Comparison of ENCODE assay signal across 14 cellular contexts in genomic region chr2:203685789-203686433, GRCh38. TPM values are rescaled to one million over a fixed set of nuclear protein-coding genes. Genes with fewer than 3 reads are reported as not detected.
DNase-seq lines count a peak whose midpoint lies in the region; ATAC-seq and TF ChIP-seq lines count a peak whose summit lies in the region.
"Had no signal": no experiment of that assay in that cellular context is flagged by ENCODE, and none has a peak within 500 bp of the region (broad histone marks: within the 10 kb centered on the region; RNA-seq: fewer than 3 reads in every experiment).

No MANE protein-coding gene starts in this region.

- H3K9ac ChIP-seq in fibroblast of lung (ENCODE audit: insufficient read depth, low read length) (no peak overlapping the region), skeletal muscle tissue (ENCODE audit: low read depth in 1 of 3, low read length in 3 of 3) (no peak overlapping the region)

- H3K27me3 ChIP-seq in fibroblast of lung (ENCODE audit: control insufficient read depth, insufficient read depth, low read length), result no peaks in the 10 kb centered on the region
- no peaks in the 10 kb centered on the region for H3K27me3 ChIP-seq in skeletal muscle tissue (ENCODE audit: control insufficient read depth in 3 of 3, insufficient read depth in 3 of 3, low read length in 3 of 3)
- H3K27me3 ChIP-seq: BE2C had no signal

- CTCF ChIA-PET in RWPE1 (lab: Yijun Ruan, JAX), result no interaction called here

- POLR2A ChIA-PET in RWPE1 (lab: Yijun Ruan, JAX; ENCODE audit: low non-redundant PET), result no interaction called here

- H3K36me3 ChIP-seq in fibroblast of lung (ENCODE audit: control insufficient read depth, insufficient read depth, low read length) (no peaks in the 10 kb centered on the region), skeletal muscle tissue (ENCODE audit: control insufficient read depth in 3 of 3, insufficient read depth in 3 of 3, low read length in 3 of 3) (no peaks in the 10 kb centered on the region)
- H3K36me3 ChIP-seq: BE2C had no signal

- H3K27ac ChIP-seq in RWPE1, result peak overlapping the region; percentile 58
- peak overlapping the region; percentile 91 for H3K27ac ChIP-seq in fibroblast of lung (ENCODE audit: insufficient read depth, low read length)
- H3K27ac ChIP-seq in skeletal muscle tissue (ENCODE audit: low read depth, low read length), result peak overlapping the region; percentile 80

- no peak for ATAC-seq in activated CD4-positive, CD25-positive, alpha-beta regulatory T cell treated with anti-CD3 and anti-CD28 coated beads, Interleukin-2, amount 50 U/mL, for 24 hours
- ATAC-seq in GM19452 (IDR thresholded peaks at IDR 0.05; ENCODE audit: unreplicated experiment) (no peak), sciatic nerve (no peak)

- H3K4me1 ChIP-seq in fibroblast of lung (ENCODE audit: control insufficient read depth, extremely low read depth, insufficient read depth, low read length) (peaks cover 40% of the 10 kb centered on the region), skeletal muscle tissue (ENCODE audit: control insufficient read depth in 3 of 3, insufficient read depth in 3 of 3, low read length in 3 of 3) (peaks cover 60 to 72% (median 70%) of the 10 kb centered on the region in 3 donors)
- H3K4me1 ChIP-seq: BE2C had no signal

- no peaks in the 10 kb centered on the region for H3K79me2 ChIP-seq in fibroblast of lung (ENCODE audit: control insufficient read depth, insufficient read depth, low read length)

- peak; percentile 13 for DNase-seq in Daoy (ENCODE audit: low read depth)
- DNase-seq in RWPE1 (ENCODE audit: low spot score), result no peak
- DNase-seq in fibroblast of lung (ENCODE audit: low read depth in 2 of 2), result peak in 1 of 2 donors; percentile 60
- no peak for DNase-seq in SIG-M5 (lab: John Stamatoyannopoulos, UW)
- DNase-seq in sciatic nerve (ENCODE audit: low spot score), result no peak
- DNase-seq: activated B cell treated with CpG ODN at 0.5 μM for 24 hours; activated CD8-positive, alpha-beta memory T cell treated with anti-CD3 and anti-CD28 coated beads, Interleukin-2, amount 50 U/mL, for 48 hours; BE2C; DMS79 treated with DMSO at 0.1 percent for 48 hours; erythroblast; NCI-H2081 had no signal

- H3K9me3 ChIP-seq in fibroblast of lung (ENCODE audit: control insufficient read depth, insufficient read depth, low read depth, low read length) (no peaks in the 10 kb centered on the region), skeletal muscle tissue (ENCODE audit: control insufficient read depth in 3 of 3, low read length in 3 of 3) (no peaks in the 10 kb centered on the region)
- H3K9me3 ChIP-seq: BE2C had no signal

- intact Hi-C loops in sciatic nerve (cut with DNase I), result no loop called here

- H3K4me2 ChIP-seq in fibroblast of lung (ENCODE audit: extremely low read depth, insufficient read depth, low read length), result peak overlapping the region; percentile 61

- H4K20me1 ChIP-seq in fibroblast of lung (ENCODE audit: control insufficient read depth, extremely low read depth, insufficient read depth, low read length), result no peaks in the 10 kb centered on the region

- H3K4me3 ChIP-seq in fibroblast of lung (replicated peaks in 1 of 4; ENCODE audit: control extremely low read depth in 1 of 4, insufficient read depth in 1 of 4, low read depth in 3 of 4, low read length in 4 of 4) (no peak overlapping the region), skeletal muscle tissue (ENCODE audit: low read length in 3 of 3) (peak overlapping the region in 1 of 3 donors; percentile 11)

- no peak for TF ChIP-seq CTCF in RWPE1 (conservative IDR thresholded peaks at IDR 0.05; ENCODE audit: low read depth)
- TF ChIP-seq CTCF in fibroblast of lung (conservative IDR thresholded peaks at IDR 0.05 in 1 of 2, IDR thresholded peaks at IDR 0.05 in 1 of 2; ENCODE audit: low read depth in 1 of 2, low read length in 2 of 2), result no peak

- H2AFZ ChIP-seq in fibroblast of lung (ENCODE audit: low read length), result no peak overlapping the region

RNA-seq across cellular contexts. Expression of gene CD28, which starts 20.5 kb away (rescaled TPM):
- total RNA-seq in Daoy (2014; rRNA removed; shearing (Covaris generic)), result not detected in 2 replicates
- not detected in 2 replicates for total RNA-seq in fibroblast of lung
- polyA plus RNA-seq in fibroblast of lung, result 0.03 TPM in 1 of 2 replicates, not detected in the other
- not detected in 2 replicates for polyA plus RNA-seq in fibroblast of lung (2012)
- polyA minus RNA-seq in fibroblast of lung (ENCODE audit: low replicate concordance), result not detected in 2 replicates
- total RNA-seq in skeletal muscle tissue, result 4.2 TPM
- total RNA-seq in sciatic nerve, result 3.4 TPM
- total RNA-seq: activated B cell treated with CpG ODN at 0.5 μM for 24 hours had no signal
